ENCODE assay signal across 28 cellular contexts in the genomic region with DNA sequence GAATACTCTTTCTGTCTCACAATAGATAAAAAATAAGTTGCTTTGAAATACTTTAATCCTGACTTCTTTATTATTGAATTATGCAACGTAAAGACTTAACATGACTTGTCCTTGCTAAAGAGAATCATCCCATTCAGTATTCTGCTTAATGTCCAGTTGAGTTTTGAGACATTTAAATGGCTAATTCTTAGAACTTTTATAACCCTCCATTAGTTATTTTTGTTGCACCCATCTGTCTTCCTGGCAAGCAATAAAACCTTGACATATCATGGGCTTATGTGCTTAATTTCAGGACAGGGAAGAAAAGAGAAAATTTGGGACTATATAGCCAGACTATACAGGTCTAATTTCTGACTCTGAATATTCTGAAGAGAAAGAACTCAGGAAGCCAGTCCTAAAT. TPM values are rescaled to one million over a fixed set of nuclear protein-coding genes. Genes with fewer than 3 reads are reported as not detected.
DNase-seq lines count a peak whose midpoint lies in the region; ATAC-seq, FAIRE-seq and TF ChIP-seq lines count a peak whose summit lies in the region.
"Had no signal": no experiment of that assay in that cellular context is flagged by ENCODE, and none has a peak within 500 bp of the region (broad histone marks: within the 10 kb centered on the region; RNA-seq: fewer than 3 reads in every experiment).

No MANE protein-coding gene starts in this region.

- H3K79me2 ChIP-seq in Karpas-422 (ENCODE audit: low read length): peaks cover 87% of the 10 kb centered on the region

- no peaks in the 10 kb centered on the region for H3K9me3 Mint-ChIP-seq in activated naive CD4-positive, alpha-beta T cell treated with anti-CD3 and anti-CD28 coated beads, Interleukin-2, amount 50 U/mL, for 24 hours
- H3K9me3 Mint-ChIP-seq in activated naive CD4-positive, alpha-beta T cell treated with anti-CD3 and anti-CD28 coated beads, Interleukin-2, amount 10 ng/mL, durations not matched to agents 7 days and 5 days: peaks cover under 1% of the 10 kb centered on the region
- H3K9me3 Mint-ChIP-seq in endodermal cell: no peaks in the 10 kb centered on the region
- H3K9me3 Mint-ChIP-seq: GM23338 had no signal

- H3K27ac ChIP-seq in Karpas-422 (ENCODE audit: low read length) (peak overlapping the region; percentile 89), endodermal cell (ENCODE audit: low read depth, low read length) (no peak overlapping the region), vagina (no peak overlapping the region)
- H3K27ac ChIP-seq: coronary artery, esophagus muscularis mucosa, KMS-11, prostate gland, SJSA1 had no signal

- CTCF ChIA-PET in activated naive CD4-positive, alpha-beta T cell treated with anti-CD3 and anti-CD28 coated beads, Interleukin-2, amount 10 ng/mL, durations not matched to agents 7 days and 5 days (lab: Charles Lee): interaction anchor here (0.7 kb wide), 1 partner anchor 31 kb away, joined by 3 read pairs; no protein-coding TSS in a partner anchor

- peak overlapping the region; percentile 89; the same call in 1 of the 2 replicates for H3K4me3 ChIP-seq in Karpas-422 (ENCODE audit: low read length)
- peak overlapping the region; percentile 96 for H3K4me3 ChIP-seq in endodermal cell (ENCODE audit: low read length)
- no peak overlapping the region for H3K4me3 ChIP-seq in skeletal muscle satellite cell (ENCODE audit: low read length)
- no peak overlapping the region for H3K4me3 ChIP-seq in vagina
- H3K4me3 ChIP-seq: coronary artery, esophagus muscularis mucosa, gastrocnemius medialis, prostate gland, SJSA1 had no signal

- ATAC-seq in HG03565 (IDR thresholded peaks at IDR 0.05; ENCODE audit: unreplicated experiment): no peak
- ATAC-seq: gastrocnemius medialis, GM23338, left lobe of liver had no signal

- H3K9ac ChIP-seq in Karpas-422 (ENCODE audit: low read length) (peak overlapping the region; percentile 75; the same call in 1 of the 2 replicates), endodermal cell (ENCODE audit: extremely low read depth, low read length, poor library complexity, severe bottlenecking) (no peak overlapping the region), skeletal muscle satellite cell (ENCODE audit: low read depth, low read length) (no peak overlapping the region)
- H3K9ac ChIP-seq: KMS-11 had no signal

- H2AFZ ChIP-seq in Karpas-422 (ENCODE audit: low read length): no peak overlapping the region
- H2AFZ ChIP-seq: GM23338 had no signal

- peak overlapping the region; percentile 32 for H3K27ac Mint-ChIP-seq in activated naive CD4-positive, alpha-beta T cell treated with anti-CD3 and anti-CD28 coated beads, Interleukin-2, amount 50 U/mL, for 24 hours
- H3K27ac Mint-ChIP-seq in activated naive CD4-positive, alpha-beta T cell treated with anti-CD3 and anti-CD28 coated beads, Interleukin-2, amount 10 ng/mL, durations not matched to agents 7 days and 5 days: no peak overlapping the region
- H3K27ac Mint-ChIP-seq in endodermal cell: no peak overlapping the region
- H3K27ac Mint-ChIP-seq: GM23338 had no signal

- H3K4me2 ChIP-seq in Karpas-422 (ENCODE audit: low read depth, low read length, poor library complexity, severe bottlenecking) (peak overlapping the region; percentile 97), skeletal muscle satellite cell (ENCODE audit: low read length) (peak overlapping the region; percentile 80)
- H3K4me2 ChIP-seq: KMS-11 had no signal

- H3K36me3 ChIP-seq in Karpas-422 (ENCODE audit: insufficient read depth, low read length) (peaks cover 34% of the 10 kb centered on the region; the same call in 1 of the 2 replicates), endodermal cell (ENCODE audit: control insufficient read depth, insufficient read depth, low read length) (peaks cover 17% of the 10 kb centered on the region), skeletal muscle satellite cell (ENCODE audit: insufficient read depth, low read length) (peaks cover 13% of the 10 kb centered on the region), vagina (no peaks in the 10 kb centered on the region)
- H3K36me3 ChIP-seq: gastrocnemius medialis, prostate gland had no signal

- TF ChIP-seq POLR2A in vagina (IDR thresholded peaks at IDR 0.05): no peak

- DNase-seq in activated naive CD4-positive, alpha-beta T cell treated with anti-CD3 and anti-CD28 coated beads, Interleukin-2, amount 10 ng/mL, durations not matched to agents 7 days and 5 days: no peak
- DNase-seq in Karpas-422: no peak
- DNase-seq in endodermal cell: no peak
- no peak for DNase-seq in vagina (ENCODE audit: extremely low spot score in 2 of 2)
- no peak for DNase-seq in frontal cortex (ENCODE audit: low spot score in 2 of 2)
- DNase-seq: activated CD4-positive, CD25-positive, alpha-beta regulatory T cell treated with anti-CD3 and anti-CD28 coated beads, Interleukin-2, amount 50 U/mL, for 72 hours; activated naive CD4-positive, alpha-beta T cell treated with Interleukin-2 at 50 U/mL for 16 hours; Calu3; gastrocnemius medialis; hippocampal formation; NCI-H524; T-helper 1 cell had no signal

- peak overlapping the region; percentile 88 for H3K4me3 Mint-ChIP-seq in activated naive CD4-positive, alpha-beta T cell treated with anti-CD3 and anti-CD28 coated beads, Interleukin-2, amount 50 U/mL, for 24 hours
- no peak overlapping the region for H3K4me3 Mint-ChIP-seq in activated naive CD4-positive, alpha-beta T cell treated with anti-CD3 and anti-CD28 coated beads, Interleukin-2, amount 10 ng/mL, durations not matched to agents 7 days and 5 days
- no peak overlapping the region for H3K4me3 Mint-ChIP-seq in endodermal cell
- H3K4me3 Mint-ChIP-seq: GM23338 had no signal

- H3K4me1 ChIP-seq in Karpas-422 (ENCODE audit: low read length) (peaks cover 75% of the 10 kb centered on the region), endodermal cell (ENCODE audit: control insufficient read depth, insufficient read depth, low read length) (peaks cover 4% of the 10 kb centered on the region), skeletal muscle satellite cell (ENCODE audit: control insufficient read depth, insufficient read depth, low read length) (peaks cover 23% of the 10 kb centered on the region), vagina (peaks cover 63% of the 10 kb centered on the region)
- H3K4me1 ChIP-seq: prostate gland had no signal

- no peaks in the 10 kb centered on the region for H3K27me3 ChIP-seq in Karpas-422 (ENCODE audit: low read length)
- H3K27me3 ChIP-seq in endodermal cell (ENCODE audit: control insufficient read depth, insufficient read depth, low read length, poor library complexity, severe bottlenecking): no peaks in the 10 kb centered on the region
- H3K27me3 ChIP-seq in skeletal muscle satellite cell (ENCODE audit: control insufficient read depth, insufficient read depth, low read length): no peaks in the 10 kb centered on the region
- no peaks in the 10 kb centered on the region for H3K27me3 ChIP-seq in vagina
- H3K27me3 ChIP-seq: esophagus muscularis mucosa, gastrocnemius medialis, SJSA1 had no signal

- H3K27me3 Mint-ChIP-seq in activated naive CD4-positive, alpha-beta T cell treated with anti-CD3 and anti-CD28 coated beads, Interleukin-2, amount 50 U/mL, for 24 hours: no peaks in the 10 kb centered on the region
- no peaks in the 10 kb centered on the region for H3K27me3 Mint-ChIP-seq in activated naive CD4-positive, alpha-beta T cell treated with anti-CD3 and anti-CD28 coated beads, Interleukin-2, amount 10 ng/mL, durations not matched to agents 7 days and 5 days
- peaks cover under 1% of the 10 kb centered on the region for H3K27me3 Mint-ChIP-seq in endodermal cell (ENCODE audit: insufficient read depth)

- H3K9me3 ChIP-seq in Karpas-422 (ENCODE audit: low read length): no peaks in the 10 kb centered on the region
- no peaks in the 10 kb centered on the region for H3K9me3 ChIP-seq in endodermal cell (ENCODE audit: control insufficient read depth, low read length)
- H3K9me3 ChIP-seq in skeletal muscle satellite cell (replicated peaks; ENCODE audit: low read length): no peaks in the 10 kb centered on the region
- no peaks in the 10 kb centered on the region for H3K9me3 ChIP-seq in vagina
- H3K9me3 ChIP-seq: esophagus muscularis mucosa, gastrocnemius medialis, prostate gland, SJSA1 had no signal

- no peak for TF ChIP-seq CTCF in endodermal cell (conservative IDR thresholded peaks at IDR 0.05)
- no peak for TF ChIP-seq CTCF in vagina (IDR thresholded peaks at IDR 0.05)

- intact Hi-C loops in vagina (cut with DNase I): no loop called here

- WGBS in endodermal cell (ENCODE audit: insufficient coverage in 1 of 2, insufficient read length in 1 of 2), 2 experiments: 100% methylated on average over 1 of the region's 1 CpG

- peaks cover 21% of the 10 kb centered on the region; the same call in 1 of the 2 replicates for H4K20me1 ChIP-seq in Karpas-422 (ENCODE audit: insufficient read depth, low read depth, low read length)

- FAIRE-seq in frontal cortex (lab: Jason Lieb, UNC): no peak
- FAIRE-seq: TTC549 had no signal

- no peaks in the 10 kb centered on the region for H3K9me2 ChIP-seq in Karpas-422 (replicated peaks; ENCODE audit: insufficient read depth, low read length)

- peaks cover 83% of the 10 kb centered on the region for H3K4me1 Mint-ChIP-seq in activated naive CD4-positive, alpha-beta T cell treated with anti-CD3 and anti-CD28 coated beads, Interleukin-2, amount 50 U/mL, for 24 hours
- peaks cover 61% of the 10 kb centered on the region for H3K4me1 Mint-ChIP-seq in activated naive CD4-positive, alpha-beta T cell treated with anti-CD3 and anti-CD28 coated beads, Interleukin-2, amount 10 ng/mL, durations not matched to agents 7 days and 5 days
- peaks cover 28% of the 10 kb centered on the region for H3K4me1 Mint-ChIP-seq in endodermal cell

- H3K36me3 Mint-ChIP-seq in activated naive CD4-positive, alpha-beta T cell treated with anti-CD3 and anti-CD28 coated beads, Interleukin-2, amount 50 U/mL, for 24 hours: peaks cover 10% of the 10 kb centered on the region
- H3K36me3 Mint-ChIP-seq in activated naive CD4-positive, alpha-beta T cell treated with anti-CD3 and anti-CD28 coated beads, Interleukin-2, amount 10 ng/mL, durations not matched to agents 7 days and 5 days: peaks cover 31% of the 10 kb centered on the region
- H3K36me3 Mint-ChIP-seq in endodermal cell (ENCODE audit: low read depth): peaks cover 13% of the 10 kb centered on the region

RNA-seq across cellular contexts. Expression of a gene that starts 3.1 kb away (rescaled TPM):
- total RNA-seq in Karpas-422 (2014; rRNA removed; shearing (Covaris generic); ENCODE audit: low replicate concordance): 36.9 and 39.4 TPM in 2 replicates
- total RNA-seq in endodermal cell (10 to 100 TPM; 48.7 to 64.4 TPM), vagina (38.1 TPM), frontal cortex (108 TPM)
- polyA plus RNA-seq in endodermal cell (2013, experiment 1 of 2): 57.8 TPM
- 55.0 TPM for polyA plus RNA-seq in endodermal cell (2013, experiment 2 of 2)
- total RNA-seq in skeletal muscle satellite cell (2012; rRNA removed): 22.9 and 24.1 TPM in 2 replicates

RNA-seq across cellular contexts. Expression of a gene that starts 58.3 kb away (rescaled TPM):
- total RNA-seq in Karpas-422 (2014; rRNA removed; shearing (Covaris generic); ENCODE audit: low replicate concordance): not detected in 2 replicates
- total RNA-seq in endodermal cell (not detected), vagina (not detected), frontal cortex (not detected)
- not detected for polyA plus RNA-seq in endodermal cell (2013, experiment 1 of 2)
- not detected for polyA plus RNA-seq in endodermal cell (2013, experiment 2 of 2)
- total RNA-seq in skeletal muscle satellite cell (2012; rRNA removed): not detected in 2 replicates
- total RNA-seq: A172, Calu3, Daoy, esophagus muscularis mucosa, gastrocnemius medialis, GM23338, HT1080, left lobe of liver, SJSA1, skeletal muscle tissue, ureter had no signal
- polyA plus RNA-seq: GM23338 had no signal

Comparison
In these comparisons a context has a peak if more than half of its experiments do, and no peak if none do; other contexts are left out.
1. H3K4me3 ChIP-seq: peak in Karpas-422 (single experiment) and endodermal cell (single experiment); none in skeletal muscle satellite cell (single experiment) and vagina (0 of 2).